ENCODE assay signal across 2 cellular contexts in genomic region chr9:109627042-109627441, GRCh38.
TF ChIP-seq lines count a peak whose summit lies in the region.

No MANE protein-coding gene starts in this region.

TF ChIP-seq in GM23338, 12 proteins besides CTCF, POLR2A, EP300 and RAD21 (continued from another document):
- TF ChIP-seq, protein P1, sequence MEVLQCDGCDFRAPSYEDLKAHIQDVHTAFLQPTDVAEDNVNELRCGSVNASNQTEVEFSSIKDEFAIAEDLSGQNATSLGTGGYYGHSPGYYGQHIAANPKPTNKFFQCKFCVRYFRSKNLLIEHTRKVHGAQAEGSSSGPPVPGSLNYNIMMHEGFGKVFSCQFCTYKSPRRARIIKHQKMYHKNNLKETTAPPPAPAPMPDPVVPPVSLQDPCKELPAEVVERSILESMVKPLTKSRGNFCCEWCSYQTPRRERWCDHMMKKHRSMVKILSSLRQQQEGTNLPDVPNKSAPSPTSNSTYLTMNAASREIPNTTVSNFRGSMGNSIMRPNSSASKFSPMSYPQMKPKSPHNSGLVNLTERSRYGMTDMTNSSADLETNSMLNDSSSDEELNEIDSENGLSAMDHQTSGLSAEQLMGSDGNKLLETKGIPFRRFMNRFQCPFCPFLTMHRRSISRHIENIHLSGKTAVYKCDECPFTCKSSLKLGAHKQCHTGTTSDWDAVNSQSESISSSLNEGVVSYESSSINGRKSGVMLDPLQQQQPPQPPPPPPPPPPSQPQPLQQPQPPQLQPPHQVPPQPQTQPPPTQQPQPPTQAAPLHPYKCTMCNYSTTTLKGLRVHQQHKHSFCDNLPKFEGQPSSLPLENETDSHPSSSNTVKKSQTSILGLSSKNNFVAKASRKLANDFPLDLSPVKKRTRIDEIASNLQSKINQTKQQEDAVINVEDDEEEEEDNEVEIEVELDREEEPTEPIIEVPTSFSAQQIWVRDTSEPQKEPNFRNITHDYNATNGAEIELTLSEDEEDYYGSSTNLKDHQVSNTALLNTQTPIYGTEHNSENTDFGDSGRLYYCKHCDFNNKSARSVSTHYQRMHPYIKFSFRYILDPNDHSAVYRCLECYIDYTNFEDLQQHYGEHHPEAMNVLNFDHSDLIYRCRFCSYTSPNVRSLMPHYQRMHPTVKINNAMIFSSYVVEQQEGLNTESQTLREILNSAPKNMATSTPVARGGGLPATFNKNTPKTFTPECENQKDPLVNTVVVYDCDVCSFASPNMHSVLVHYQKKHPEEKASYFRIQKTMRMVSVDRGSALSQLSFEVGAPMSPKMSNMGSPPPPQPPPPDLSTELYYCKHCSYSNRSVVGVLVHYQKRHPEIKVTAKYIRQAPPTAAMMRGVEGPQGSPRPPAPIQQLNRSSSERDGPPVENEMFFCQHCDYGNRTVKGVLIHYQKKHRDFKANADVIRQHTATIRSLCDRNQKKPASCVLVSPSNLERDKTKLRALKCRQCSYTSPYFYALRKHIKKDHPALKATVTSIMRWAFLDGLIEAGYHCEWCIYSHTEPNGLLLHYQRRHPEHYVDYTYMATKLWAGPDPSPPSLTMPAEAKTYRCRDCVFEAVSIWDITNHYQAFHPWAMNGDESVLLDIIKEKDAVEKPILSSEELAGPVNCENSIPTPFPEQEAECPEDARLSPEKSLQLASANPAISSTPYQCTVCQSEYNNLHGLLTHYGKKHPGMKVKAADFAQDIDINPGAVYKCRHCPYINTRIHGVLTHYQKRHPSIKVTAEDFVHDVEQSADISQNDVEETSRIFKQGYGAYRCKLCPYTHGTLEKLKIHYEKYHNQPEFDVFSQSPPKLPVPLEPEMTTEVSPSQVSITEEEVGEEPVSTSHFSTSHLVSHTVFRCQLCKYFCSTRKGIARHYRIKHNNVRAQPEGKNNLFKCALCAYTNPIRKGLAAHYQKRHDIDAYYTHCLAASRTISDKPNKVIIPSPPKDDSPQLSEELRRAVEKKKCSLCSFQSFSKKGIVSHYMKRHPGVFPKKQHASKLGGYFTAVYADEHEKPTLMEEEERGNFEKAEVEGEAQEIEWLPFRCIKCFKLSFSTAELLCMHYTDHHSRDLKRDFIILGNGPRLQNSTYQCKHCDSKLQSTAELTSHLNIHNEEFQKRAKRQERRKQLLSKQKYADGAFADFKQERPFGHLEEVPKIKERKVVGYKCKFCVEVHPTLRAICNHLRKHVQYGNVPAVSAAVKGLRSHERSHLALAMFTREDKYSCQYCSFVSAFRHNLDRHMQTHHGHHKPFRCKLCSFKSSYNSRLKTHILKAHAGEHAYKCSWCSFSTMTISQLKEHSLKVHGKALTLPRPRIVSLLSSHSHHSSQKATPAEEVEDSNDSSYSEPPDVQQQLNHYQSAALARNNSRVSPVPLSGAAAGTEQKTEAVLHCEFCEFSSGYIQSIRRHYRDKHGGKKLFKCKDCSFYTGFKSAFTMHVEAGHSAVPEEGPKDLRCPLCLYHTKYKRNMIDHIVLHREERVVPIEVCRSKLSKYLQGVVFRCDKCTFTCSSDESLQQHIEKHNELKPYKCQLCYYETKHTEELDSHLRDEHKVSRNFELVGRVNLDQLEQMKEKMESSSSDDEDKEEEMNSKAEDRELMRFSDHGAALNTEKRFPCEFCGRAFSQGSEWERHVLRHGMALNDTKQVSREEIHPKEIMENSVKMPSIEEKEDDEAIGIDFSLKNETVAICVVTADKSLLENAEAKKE (CRISPR knock-in tag; IDR thresholded peaks at IDR 0.05), result no peak
- TF ChIP-seq, protein P2, sequence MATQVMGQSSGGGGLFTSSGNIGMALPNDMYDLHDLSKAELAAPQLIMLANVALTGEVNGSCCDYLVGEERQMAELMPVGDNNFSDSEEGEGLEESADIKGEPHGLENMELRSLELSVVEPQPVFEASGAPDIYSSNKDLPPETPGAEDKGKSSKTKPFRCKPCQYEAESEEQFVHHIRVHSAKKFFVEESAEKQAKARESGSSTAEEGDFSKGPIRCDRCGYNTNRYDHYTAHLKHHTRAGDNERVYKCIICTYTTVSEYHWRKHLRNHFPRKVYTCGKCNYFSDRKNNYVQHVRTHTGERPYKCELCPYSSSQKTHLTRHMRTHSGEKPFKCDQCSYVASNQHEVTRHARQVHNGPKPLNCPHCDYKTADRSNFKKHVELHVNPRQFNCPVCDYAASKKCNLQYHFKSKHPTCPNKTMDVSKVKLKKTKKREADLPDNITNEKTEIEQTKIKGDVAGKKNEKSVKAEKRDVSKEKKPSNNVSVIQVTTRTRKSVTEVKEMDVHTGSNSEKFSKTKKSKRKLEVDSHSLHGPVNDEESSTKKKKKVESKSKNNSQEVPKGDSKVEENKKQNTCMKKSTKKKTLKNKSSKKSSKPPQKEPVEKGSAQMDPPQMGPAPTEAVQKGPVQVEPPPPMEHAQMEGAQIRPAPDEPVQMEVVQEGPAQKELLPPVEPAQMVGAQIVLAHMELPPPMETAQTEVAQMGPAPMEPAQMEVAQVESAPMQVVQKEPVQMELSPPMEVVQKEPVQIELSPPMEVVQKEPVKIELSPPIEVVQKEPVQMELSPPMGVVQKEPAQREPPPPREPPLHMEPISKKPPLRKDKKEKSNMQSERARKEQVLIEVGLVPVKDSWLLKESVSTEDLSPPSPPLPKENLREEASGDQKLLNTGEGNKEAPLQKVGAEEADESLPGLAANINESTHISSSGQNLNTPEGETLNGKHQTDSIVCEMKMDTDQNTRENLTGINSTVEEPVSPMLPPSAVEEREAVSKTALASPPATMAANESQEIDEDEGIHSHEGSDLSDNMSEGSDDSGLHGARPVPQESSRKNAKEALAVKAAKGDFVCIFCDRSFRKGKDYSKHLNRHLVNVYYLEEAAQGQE (IDR thresholded peaks at IDR 0.05; ENCODE audit: unreplicated experiment), result no peak
- TF ChIP-seq EZH2 (IDR thresholded peaks at IDR 0.05; ENCODE audit: low read depth, unreplicated experiment) (no peak), ZNF114 (CRISPR knock-in tag; IDR thresholded peaks at IDR 0.05) (no peak), CREB1 (CRISPR knock-in tag; IDR thresholded peaks at IDR 0.05; ENCODE audit: low read depth) (no peak), POLR2AphosphoS5 (IDR thresholded peaks at IDR 0.05; ENCODE audit: low read depth) (no peak), NANOG (IDR thresholded peaks at IDR 0.05; ENCODE audit: borderline replicate concordance) (no peak), STAT1 (IDR thresholded peaks at IDR 0.05; ENCODE audit: unreplicated experiment) (no peak), ZNF331 (CRISPR knock-in tag; IDR thresholded peaks at IDR 0.05; ENCODE audit: low read depth) (no peak), JUNB (IDR thresholded peaks at IDR 0.05; ENCODE audit: unreplicated experiment) (no peak)
- TF ChIP-seq, protein P3, sequence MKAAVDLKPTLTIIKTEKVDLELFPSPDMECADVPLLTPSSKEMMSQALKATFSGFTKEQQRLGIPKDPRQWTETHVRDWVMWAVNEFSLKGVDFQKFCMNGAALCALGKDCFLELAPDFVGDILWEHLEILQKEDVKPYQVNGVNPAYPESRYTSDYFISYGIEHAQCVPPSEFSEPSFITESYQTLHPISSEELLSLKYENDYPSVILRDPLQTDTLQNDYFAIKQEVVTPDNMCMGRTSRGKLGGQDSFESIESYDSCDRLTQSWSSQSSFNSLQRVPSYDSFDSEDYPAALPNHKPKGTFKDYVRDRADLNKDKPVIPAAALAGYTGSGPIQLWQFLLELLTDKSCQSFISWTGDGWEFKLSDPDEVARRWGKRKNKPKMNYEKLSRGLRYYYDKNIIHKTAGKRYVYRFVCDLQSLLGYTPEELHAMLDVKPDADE (IDR thresholded peaks at IDR 0.05), result no peak

TF ChIP-seq in WTC11, 78 proteins besides CTCF, POLR2A, EP300 and RAD21 (continued from another document):
- no peak for TF ChIP-seq ZNF512 (CRISPR knock-in tag; IDR thresholded peaks at IDR 0.05; ENCODE audit: borderline replicate concordance)
- no peak for TF ChIP-seq ZNF396 (CRISPR knock-in tag; IDR thresholded peaks at IDR 0.05; ENCODE audit: borderline replicate concordance)
- no peak for TF ChIP-seq SOX15 (CRISPR knock-in tag; IDR thresholded peaks at IDR 0.05)
- no peak for TF ChIP-seq FOXP4 (CRISPR knock-in tag; IDR thresholded peaks at IDR 0.05)
- TF ChIP-seq FOXK1 (CRISPR knock-in tag; IDR thresholded peaks at IDR 0.05), result no peak
- TF ChIP-seq CBFB (CRISPR knock-in tag; IDR thresholded peaks at IDR 0.05; ENCODE audit: low read depth), result no peak
- no peak for TF ChIP-seq NR2C2 (CRISPR knock-in tag; IDR thresholded peaks at IDR 0.05)
- no peak for TF ChIP-seq NR1H2 (CRISPR knock-in tag; IDR thresholded peaks at IDR 0.05)
- no peak for TF ChIP-seq MXD4 (CRISPR knock-in tag; IDR thresholded peaks at IDR 0.05; ENCODE audit: borderline replicate concordance)
- TF ChIP-seq GABPB1 (CRISPR knock-in tag; IDR thresholded peaks at IDR 0.05), result no peak
- no peak for TF ChIP-seq NR3C1 (CRISPR knock-in tag; conservative IDR thresholded peaks at IDR 0.05; ENCODE audit: low read depth)
- TF ChIP-seq, protein P4, sequence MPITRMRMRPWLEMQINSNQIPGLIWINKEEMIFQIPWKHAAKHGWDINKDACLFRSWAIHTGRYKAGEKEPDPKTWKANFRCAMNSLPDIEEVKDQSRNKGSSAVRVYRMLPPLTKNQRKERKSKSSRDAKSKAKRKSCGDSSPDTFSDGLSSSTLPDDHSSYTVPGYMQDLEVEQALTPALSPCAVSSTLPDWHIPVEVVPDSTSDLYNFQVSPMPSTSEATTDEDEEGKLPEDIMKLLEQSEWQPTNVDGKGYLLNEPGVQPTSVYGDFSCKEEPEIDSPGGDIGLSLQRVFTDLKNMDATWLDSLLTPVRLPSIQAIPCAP (CRISPR knock-in tag; IDR thresholded peaks at IDR 0.05), result no peak
- TF ChIP-seq, protein P5, sequence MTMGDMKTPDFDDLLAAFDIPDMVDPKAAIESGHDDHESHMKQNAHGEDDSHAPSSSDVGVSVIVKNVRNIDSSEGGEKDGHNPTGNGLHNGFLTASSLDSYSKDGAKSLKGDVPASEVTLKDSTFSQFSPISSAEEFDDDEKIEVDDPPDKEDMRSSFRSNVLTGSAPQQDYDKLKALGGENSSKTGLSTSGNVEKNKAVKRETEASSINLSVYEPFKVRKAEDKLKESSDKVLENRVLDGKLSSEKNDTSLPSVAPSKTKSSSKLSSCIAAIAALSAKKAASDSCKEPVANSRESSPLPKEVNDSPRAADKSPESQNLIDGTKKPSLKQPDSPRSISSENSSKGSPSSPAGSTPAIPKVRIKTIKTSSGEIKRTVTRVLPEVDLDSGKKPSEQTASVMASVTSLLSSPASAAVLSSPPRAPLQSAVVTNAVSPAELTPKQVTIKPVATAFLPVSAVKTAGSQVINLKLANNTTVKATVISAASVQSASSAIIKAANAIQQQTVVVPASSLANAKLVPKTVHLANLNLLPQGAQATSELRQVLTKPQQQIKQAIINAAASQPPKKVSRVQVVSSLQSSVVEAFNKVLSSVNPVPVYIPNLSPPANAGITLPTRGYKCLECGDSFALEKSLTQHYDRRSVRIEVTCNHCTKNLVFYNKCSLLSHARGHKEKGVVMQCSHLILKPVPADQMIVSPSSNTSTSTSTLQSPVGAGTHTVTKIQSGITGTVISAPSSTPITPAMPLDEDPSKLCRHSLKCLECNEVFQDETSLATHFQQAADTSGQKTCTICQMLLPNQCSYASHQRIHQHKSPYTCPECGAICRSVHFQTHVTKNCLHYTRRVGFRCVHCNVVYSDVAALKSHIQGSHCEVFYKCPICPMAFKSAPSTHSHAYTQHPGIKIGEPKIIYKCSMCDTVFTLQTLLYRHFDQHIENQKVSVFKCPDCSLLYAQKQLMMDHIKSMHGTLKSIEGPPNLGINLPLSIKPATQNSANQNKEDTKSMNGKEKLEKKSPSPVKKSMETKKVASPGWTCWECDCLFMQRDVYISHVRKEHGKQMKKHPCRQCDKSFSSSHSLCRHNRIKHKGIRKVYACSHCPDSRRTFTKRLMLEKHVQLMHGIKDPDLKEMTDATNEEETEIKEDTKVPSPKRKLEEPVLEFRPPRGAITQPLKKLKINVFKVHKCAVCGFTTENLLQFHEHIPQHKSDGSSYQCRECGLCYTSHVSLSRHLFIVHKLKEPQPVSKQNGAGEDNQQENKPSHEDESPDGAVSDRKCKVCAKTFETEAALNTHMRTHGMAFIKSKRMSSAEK (CRISPR knock-in tag; IDR thresholded peaks at IDR 0.05; ENCODE audit: borderline replicate concordance), result no peak
